ENCODE assay signal across 19 cellular contexts in the genomic region with DNA sequence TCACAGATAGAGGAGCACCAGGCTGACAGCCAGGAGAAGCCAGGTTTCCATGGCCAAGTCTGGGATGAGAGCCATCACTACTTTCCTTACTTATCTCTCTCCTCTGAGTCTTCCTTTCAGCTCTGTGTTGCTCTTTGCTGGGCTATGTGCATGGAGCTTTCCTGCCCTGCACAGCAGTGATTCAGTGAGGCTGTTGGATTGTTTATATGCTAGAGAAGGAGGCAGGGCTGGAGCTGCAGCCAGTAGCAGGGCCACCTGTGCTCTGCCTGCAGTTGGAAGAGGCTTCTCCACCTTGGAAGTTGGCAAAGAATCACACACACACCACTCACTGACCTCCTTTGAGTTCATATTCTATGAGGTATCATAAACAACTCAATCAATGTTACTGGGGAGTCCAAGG. TPM values are rescaled to one million over a fixed set of nuclear protein-coding genes. Genes with fewer than 3 reads are reported as not detected.
A peak's percentile ranks its signal among the peaks of the same experiment; 100 is the strongest.
DNase-seq lines count a peak whose midpoint lies in the region; ATAC-seq and TF ChIP-seq lines count a peak whose summit lies in the region.
"Had no signal": no experiment of that assay in that cellular context is flagged by ENCODE, and none has a peak within 500 bp of the region (broad histone marks: within the 10 kb centered on the region; RNA-seq: fewer than 3 reads in every experiment).

CYP3A4 (minus strand) TSS at position 178 of the 400 bp plus-strand sequence; CDS start at position 75, 103 bp downstream.

- peak within 1 kb of the TSS; percentile 46 for H3K23ac ChIP-seq in trophoblast cell (ENCODE audit: low read length)

- H3K27me3 ChIP-seq in adrenal gland (no peaks in the 10 kb centered on the region), hepatocyte (no peaks in the 10 kb centered on the region), trophoblast cell (ENCODE audit: insufficient read depth, low read length) (no peaks in the 10 kb centered on the region)
- H3K27me3 ChIP-seq: BLaER1 had no signal

- no peak within 1 kb of the TSS for H3K18ac ChIP-seq in trophoblast cell (ENCODE audit: low read length)

- no peak within 1 kb of the TSS for H4K8ac ChIP-seq in trophoblast cell (ENCODE audit: low read depth, low read length)

- no peak within 1 kb of the TSS for H3K9ac ChIP-seq in trophoblast cell (ENCODE audit: low read length)
- H3K9ac ChIP-seq: BLaER1 had no signal

- H3K4ac ChIP-seq in trophoblast cell (ENCODE audit: low read depth, low read length) = no peak within 1 kb of the TSS

- H3K27me3 Mint-ChIP-seq in type B pancreatic cell = peaks cover 13% of the 10 kb centered on the region

- H3K4me1 Mint-ChIP-seq in type B pancreatic cell (ENCODE audit: unreplicated experiment) = no peaks in the 10 kb centered on the region

- H3K4me3 ChIP-seq in adrenal gland (no peak within 1 kb of the TSS), hepatocyte (no peak within 1 kb of the TSS), trophoblast cell (ENCODE audit: low read depth, low read length) (no peak within 1 kb of the TSS)
- H3K4me3 ChIP-seq: BLaER1, GM12878, PC-9 had no signal

- peak within 1 kb of the TSS; percentile 5 for H3K4me3 Mint-ChIP-seq in type B pancreatic cell
- H3K4me3 Mint-ChIP-seq: CD8-positive, alpha-beta T cell had no signal

- H2AFZ ChIP-seq in hepatocyte = no peak within 1 kb of the TSS
- no peak within 1 kb of the TSS for H2AFZ ChIP-seq in trophoblast cell (ENCODE audit: insufficient read depth, low read length, poor library complexity)
- H2AFZ ChIP-seq: PC-9 had no signal

- no peaks in the 10 kb centered on the region for H3K79me2 ChIP-seq in hepatocyte
- H3K79me2 ChIP-seq in trophoblast cell (ENCODE audit: control insufficient read depth, insufficient read depth, low read length, poor library complexity) = no peaks in the 10 kb centered on the region

- peak within 1 kb of the TSS; percentile 76 for H3K27ac Mint-ChIP-seq in type B pancreatic cell
- H3K27ac Mint-ChIP-seq: CD8-positive, alpha-beta T cell had no signal

- no peak within 1 kb of the TSS for H3K27ac ChIP-seq in adrenal gland
- H3K27ac ChIP-seq in hepatocyte = peak within 1 kb of the TSS; percentile 2
- H3K27ac ChIP-seq in trophoblast cell (ENCODE audit: low read depth, low read length) = no peak within 1 kb of the TSS
- H3K27ac ChIP-seq: BLaER1, PC-9 had no signal

- TF ChIP-seq CTCF in adrenal gland (IDR thresholded peaks at IDR 0.05) (no peak), hepatocyte (IDR thresholded peaks at IDR 0.05; ENCODE audit: poor library complexity) (no peak), type B pancreatic cell (conservative IDR thresholded peaks at IDR 0.05) (no peak)

- H3K79me1 ChIP-seq in trophoblast cell (ENCODE audit: low read length) = no peaks in the 10 kb centered on the region

- H3K9me2 ChIP-seq in hepatocyte (replicated peaks; ENCODE audit: insufficient read depth) = no peaks in the 10 kb centered on the region

- H4K91ac ChIP-seq in trophoblast cell (ENCODE audit: low read depth, low read length) = no peak within 1 kb of the TSS

- peaks cover 9% of the 10 kb centered on the region for H3K9me3 Mint-ChIP-seq in type B pancreatic cell
- H3K9me3 Mint-ChIP-seq: CD8-positive, alpha-beta T cell had no signal

- H3K4me2 ChIP-seq in hepatocyte (no peak within 1 kb of the TSS), trophoblast cell (ENCODE audit: low read length) (no peak within 1 kb of the TSS)
- H3K4me2 ChIP-seq: BLaER1, PC-9 had no signal

- H3K36me3 ChIP-seq in adrenal gland (replicated peaks in 1 of 2) = no peaks in the 10 kb centered on the region
- no peaks in the 10 kb centered on the region for H3K36me3 ChIP-seq in hepatocyte (replicated peaks; ENCODE audit: insufficient read depth, low read depth)
- H3K36me3 ChIP-seq in trophoblast cell (ENCODE audit: control insufficient read depth in 1 of 2, insufficient read depth in 2 of 2, low read length in 2 of 2) = no peaks in the 10 kb centered on the region
- H3K36me3 ChIP-seq: BLaER1 had no signal

- TF ChIP-seq POLR2A in adrenal gland (IDR thresholded peaks at IDR 0.05) = no peak

- no peak within 1 kb of the TSS for H2AK5ac ChIP-seq in trophoblast cell (ENCODE audit: low read length)

- no peaks in the 10 kb centered on the region for H4K20me1 ChIP-seq in hepatocyte (ENCODE audit: insufficient read depth, poor library complexity, severe bottlenecking)
- H4K20me1 ChIP-seq: BLaER1 had no signal

- H2BK120ac ChIP-seq in trophoblast cell (ENCODE audit: insufficient read depth, low read length, poor library complexity) = no peak within 1 kb of the TSS

- no peak within 1 kb of the TSS for H3K14ac ChIP-seq in trophoblast cell (ENCODE audit: low read length)

- peak in 5 of 7 donors; percentile 23 to 56 (median 38) for DNase-seq in adrenal gland
- DNase-seq in hepatocyte (ENCODE audit: low spot score) = no peak
- no peak for DNase-seq in trophoblast cell
- no peak for DNase-seq in type B pancreatic cell (ENCODE audit: extremely low spot score, unreplicated experiment)
- DNase-seq in MV-4-11 (lab: John Stamatoyannopoulos, UW) = no peak
- DNase-seq: Calu3; CD8-positive, alpha-beta T cell; EL; KG1; NCI-H1436; NCI-H2029; NCI-H526; PC-9 had no signal

- H3K4me1 ChIP-seq in adrenal gland (replicated peaks in 1 of 2) = no peaks in the 10 kb centered on the region
- H3K4me1 ChIP-seq in hepatocyte (ENCODE audit: insufficient read depth) = peaks cover 5% of the 10 kb centered on the region
- H3K4me1 ChIP-seq in trophoblast cell (ENCODE audit: control insufficient read depth in 1 of 2, insufficient read depth in 2 of 2, low read length in 2 of 2) = peaks cover 0 to 1% of the 10 kb centered on the region in 2 experiments
- H3K4me1 ChIP-seq: BLaER1 had no signal

- no peaks in the 10 kb centered on the region for H3K36me3 Mint-ChIP-seq in type B pancreatic cell
- H3K36me3 Mint-ChIP-seq: CD8-positive, alpha-beta T cell had no signal

- no peak within 1 kb of the TSS for H2BK12ac ChIP-seq in trophoblast cell (ENCODE audit: low read length)

- ATAC-seq in HG03460 (IDR thresholded peaks at IDR 0.05; ENCODE audit: unreplicated experiment) (no peak), HG02973 (IDR thresholded peaks at IDR 0.05; ENCODE audit: unreplicated experiment) (no peak)
- ATAC-seq: CD8-positive, alpha-beta T cell; GM12878 had no signal

- intact Hi-C loops in adrenal gland (cut with DNase I) = no loop called here

- no peak within 1 kb of the TSS for H2BK5ac ChIP-seq in trophoblast cell (ENCODE audit: low read depth, low read length, poor library complexity)

- H4K12ac ChIP-seq in trophoblast cell (ENCODE audit: low read depth, low read length) = no peak within 1 kb of the TSS

- no peaks in the 10 kb centered on the region for H3K9me3 ChIP-seq in adrenal gland (replicated peaks in 1 of 3)
- no peaks in the 10 kb centered on the region for H3K9me3 ChIP-seq in hepatocyte (ENCODE audit: low read depth)
- no peaks in the 10 kb centered on the region for H3K9me3 ChIP-seq in trophoblast cell (ENCODE audit: insufficient read depth, low read depth, low read length)
- H3K9me3 ChIP-seq: BLaER1 had no signal

RNA-seq across cellular contexts. Expression of gene CYP3A4, which starts in this region (rescaled TPM):
- 10 to 100 TPM in 2 of 8 donors, 1 to 10 TPM in 3, under 1 TPM in 3; 0.14 to 34.6 (median 2.1) TPM for total RNA-seq in adrenal gland
- polyA plus RNA-seq in adrenal gland = 1 to 10 TPM in 1 of 3 donors, under 1 TPM in 2; 0.33 to 1.8 (median 0.57) TPM
- 29.8 and 43.4 TPM in 2 replicates for total RNA-seq in hepatocyte
- polyA plus RNA-seq in hepatocyte = 25.6 and 42.2 TPM in 2 replicates
- polyA plus RNA-seq in trophoblast cell (2013) = 0.01 and 0.03 TPM in 2 replicates
- total RNA-seq in type B pancreatic cell (ENCODE audit: low replicate concordance) = 4.2 and 10.0 TPM in 2 replicates
- total RNA-seq: A673; Calu3; CD8-positive, alpha-beta T cell; H4; PC-9 had no signal

Comparison
In these comparisons a context has a peak if more than half of its experiments do, and no peak if none do; other contexts are left out.
1. DNase-seq: peak in adrenal gland (5 of 7); none in hepatocyte (single experiment), trophoblast cell (0 of 2), type B pancreatic cell (single experiment) and MV-4-11 (single experiment).